ENCODE assay signal across 8 cellular contexts in the genomic region with DNA sequence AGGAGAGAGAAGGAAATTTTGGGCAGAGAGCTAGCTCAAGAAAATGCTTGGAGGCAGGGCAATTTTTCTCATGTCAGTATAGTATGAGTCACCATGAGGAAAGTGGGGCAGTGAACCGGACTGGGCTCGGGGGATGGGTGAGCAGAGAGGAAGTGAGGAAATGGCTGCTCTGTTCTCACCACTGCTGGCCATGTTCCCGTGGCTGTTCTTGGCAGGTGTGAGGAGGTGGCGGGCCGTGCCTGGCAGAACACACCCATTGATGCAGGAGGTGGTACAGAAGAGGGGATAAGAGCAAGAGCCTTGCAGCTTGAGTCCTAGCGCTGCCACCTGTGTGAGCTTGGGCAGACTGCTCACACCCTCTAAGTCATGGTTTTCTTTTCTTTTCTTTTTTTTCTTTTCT.
A peak's percentile ranks its signal among the peaks of the same experiment; 100 is the strongest.
DNase-seq lines count a peak whose midpoint lies in the region; ATAC-seq and TF ChIP-seq lines count a peak whose summit lies in the region.

No MANE protein-coding gene starts in this region.

- peak; percentile 13 for DNase-seq in NCI-H146 (lab: John Stamatoyannopoulos, UW)
- DNase-seq in NCI-H146 treated with DMSO at 0.1 percent for 48 hours (lab: John Stamatoyannopoulos, UW; ENCODE audit: unreplicated experiment) = no peak
- peak; percentile 86 for DNase-seq in RPMI7951 (ENCODE audit: low read depth)
- peak; percentile 48 for DNase-seq in fibroblast of the conjunctiva (ENCODE audit: low read depth)
- peak; percentile 96 for DNase-seq in posterior vena cava (ENCODE audit: low spot score)
- DNase-seq in glutamatergic neuron = no peak

- no peaks in the 10 kb centered on the region for H3K36me3 Mint-ChIP-seq in glutamatergic neuron (ENCODE audit: unreplicated experiment)

- no peak for TF ChIP-seq CTCF in glutamatergic neuron (IDR thresholded peaks at IDR 0.05; ENCODE audit: partially characterized antibody, unreplicated experiment)

- ATAC-seq in HG03103 (IDR thresholded peaks at IDR 0.05; ENCODE audit: low read depth, unreplicated experiment) (peak; percentile 80), HG03097 (IDR thresholded peaks at IDR 0.05; ENCODE audit: low FRiP score, unreplicated experiment) (no peak)

- peaks cover 2% of the 10 kb centered on the region for H3K4me1 Mint-ChIP-seq in glutamatergic neuron (ENCODE audit: low read depth, unreplicated experiment)

- no peaks in the 10 kb centered on the region for H3K27me3 Mint-ChIP-seq in glutamatergic neuron (ENCODE audit: unreplicated experiment)

- intact Hi-C loops in posterior vena cava (cut with DNase I) = loop anchor here in 1 of 2 donors (5.0 to 10.0 kb wide), 2 partner anchors 37 to 80 kb away; no protein-coding TSS in a partner anchor

- H3K9me3 Mint-ChIP-seq in glutamatergic neuron (ENCODE audit: unreplicated experiment) = no peaks in the 10 kb centered on the region

- no peak overlapping the region for H3K27ac Mint-ChIP-seq in glutamatergic neuron (ENCODE audit: unreplicated experiment)

- H3K4me3 Mint-ChIP-seq in glutamatergic neuron (ENCODE audit: unreplicated experiment) = no peak overlapping the region

Comparison
In these comparisons a context has a peak if more than half of its experiments do, and no peak if none do; other contexts are left out.
1. DNase-seq: peak in NCI-H146 (single experiment), RPMI7951 (single experiment), fibroblast of the conjunctiva (single experiment) and posterior vena cava (single experiment); none in NCI-H146 treated with DMSO at 0.1 percent for 48 hours (single experiment) and glutamatergic neuron (single experiment).